In the genomic region with DNA sequence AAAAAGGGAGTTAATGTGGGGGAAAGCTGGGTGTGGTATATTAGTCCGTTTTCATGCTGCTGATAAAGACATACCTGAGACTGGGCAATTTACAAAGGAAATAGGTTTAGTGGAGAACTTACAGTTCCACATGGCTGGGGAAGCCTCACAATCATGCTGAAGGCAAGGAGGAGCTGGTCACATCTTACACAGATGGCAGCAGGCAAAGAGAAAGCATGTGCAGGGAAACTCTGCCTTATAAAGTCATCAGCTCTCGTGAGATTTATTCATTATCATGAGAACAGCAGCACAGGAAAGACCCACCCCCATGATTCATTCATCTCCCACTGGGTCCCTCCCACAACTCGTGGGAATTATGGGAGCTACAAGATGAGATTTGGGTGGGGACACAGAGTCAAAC, we compare ENCODE assay signal across 11 cellular contexts.
"Had no signal": no experiment of that assay in that cellular context is flagged by ENCODE, and none has a peak within 500 bp of the region (broad histone marks: within the 10 kb centered on the region; RNA-seq: fewer than 3 reads in every experiment).

No MANE protein-coding gene starts in this region.

- DNase-seq: GM23248, GOT3, H7, H9, HCEC 1CT, HFFc6 had no signal

- H3K9ac ChIP-seq: GM23248 had no signal

- H3K36me3 ChIP-seq: HAP-1 had no signal

- H3K4me1 ChIP-seq: HAP-1 had no signal

- H3K4me3 ChIP-seq: GM23248, GM23338, HAP-1 had no signal

- H3K9me3 ChIP-seq: HAP-1 had no signal

- H3K27ac ChIP-seq: GM23248 had no signal

- FAIRE-seq: H1, H54 had no signal

- H2AFZ ChIP-seq: GM23248, GM23338 had no signal

- H3K4me2 ChIP-seq: GM23338 had no signal

- ATAC-seq: GM23338, HCT116 had no signal
